Comparison of ENCODE assay signal across 16 cellular contexts in genomic region chr3:53083949-53084309, GRCh38. TPM values are rescaled to one million over a fixed set of nuclear protein-coding genes. Genes with fewer than 3 reads are reported as not detected.
A peak's percentile ranks its signal among the peaks of the same experiment; 100 is the strongest.
DNase-seq lines count a peak whose midpoint lies in the region; ATAC-seq lines count a peak whose summit lies in the region.
"Had no signal": no experiment of that assay in that cellular context is flagged by ENCODE, and none has a peak within 500 bp of the region (broad histone marks: within the 10 kb centered on the region; RNA-seq: fewer than 3 reads in every experiment).

No MANE protein-coding gene starts in this region.

- no peaks in the 10 kb centered on the region for H3K27me3 Mint-ChIP-seq in activated naive CD8-positive, alpha-beta T cell treated with anti-CD3 and anti-CD28 coated beads, Interleukin-2, amount 10 ng/mL, durations not matched to agents 7 days and 5 days
- H3K27me3 Mint-ChIP-seq in activated naive CD8-positive, alpha-beta T cell treated with anti-CD3 and anti-CD28 coated beads, Interleukin-2, amount 50 U/mL, for 24 hours: no peaks in the 10 kb centered on the region

- DNase-seq in activated naive CD8-positive, alpha-beta T cell treated with anti-CD3 and anti-CD28 coated beads, Interleukin-2, amount 10 ng/mL, durations not matched to agents 7 days and 5 days: peak; percentile 5
- DNase-seq in activated naive CD8-positive, alpha-beta T cell treated with anti-CD3 and anti-CD28 coated beads, Interleukin-2, amount 50 U/mL, for 24 hours: no peak
- DNase-seq in cerebellum (ENCODE audit: low spot score): peak; percentile 13
- DNase-seq in left lobe of liver (ENCODE audit: low spot score): peak; percentile 36
- no peak for DNase-seq in stimulated activated CD4-positive, alpha-beta T cell treated with anti-CD3 and anti-CD28 coated beads, Interleukin-2, amount 100 ng/mL, for 48 hours
- DNase-seq in LoVo (ENCODE audit: low spot score): no peak
- DNase-seq in effector memory CD4-positive, alpha-beta T cell: no peak
- DNase-seq in HCEC 1CT: no peak
- DNase-seq: activated CD4-positive, alpha-beta T cell treated with anti-CD3 and anti-CD28 coated beads for 4 hours; activated T-cell treated with anti-CD3 and anti-CD28 coated beads, Interleukin-2, amount 50 U/mL, for 1 hour; kidney glomerular epithelial cell; NCI-H526 treated with DMSO at 0.1 percent for 48 hours; RPMI8226 had no signal

- peaks cover 10% of the 10 kb centered on the region for H3K36me3 ChIP-seq in effector memory CD4-positive, alpha-beta T cell (ENCODE audit: control insufficient read depth, insufficient read depth, low read length)
- H3K36me3 ChIP-seq: adrenal gland had no signal

- POLR2A ChIA-PET in activated naive CD8-positive, alpha-beta T cell treated with anti-CD3 and anti-CD28 coated beads, Interleukin-2, amount 10 ng/mL, durations not matched to agents 7 days and 5 days (lab: Charles Lee): no interaction called here

- no peak overlapping the region for H3K4me3 Mint-ChIP-seq in activated naive CD8-positive, alpha-beta T cell treated with anti-CD3 and anti-CD28 coated beads, Interleukin-2, amount 10 ng/mL, durations not matched to agents 7 days and 5 days
- no peak overlapping the region for H3K4me3 Mint-ChIP-seq in activated naive CD8-positive, alpha-beta T cell treated with anti-CD3 and anti-CD28 coated beads, Interleukin-2, amount 50 U/mL, for 24 hours
- H3K4me3 Mint-ChIP-seq: T-helper 1 cell treated with Interleukin-12 subunit alpha and Interleukin-12 subunit beta and Interleukin-4 antibody, amounts not matched to agents 30 μg/mL and 1 μg/mL, for 36 hours had no signal

- H3K4me3 ChIP-seq in effector memory CD4-positive, alpha-beta T cell (ENCODE audit: insufficient read depth, low read depth, low read length, poor library complexity, severe bottlenecking): no peak overlapping the region
- H3K4me3 ChIP-seq: adrenal gland, tibial nerve had no signal

- H3K27ac ChIP-seq in effector memory CD4-positive, alpha-beta T cell (ENCODE audit: insufficient read depth, low read length, poor library complexity, severe bottlenecking): no peak overlapping the region
- H3K27ac ChIP-seq: adrenal gland, tibial nerve had no signal

- H3K4me1 Mint-ChIP-seq in activated naive CD8-positive, alpha-beta T cell treated with anti-CD3 and anti-CD28 coated beads, Interleukin-2, amount 10 ng/mL, durations not matched to agents 7 days and 5 days: no peaks in the 10 kb centered on the region
- H3K4me1 Mint-ChIP-seq in activated naive CD8-positive, alpha-beta T cell treated with anti-CD3 and anti-CD28 coated beads, Interleukin-2, amount 50 U/mL, for 24 hours: peaks cover 1% of the 10 kb centered on the region

- ATAC-seq in activated naive CD8-positive, alpha-beta T cell treated with anti-CD3 and anti-CD28 coated beads, Interleukin-2, amount 10 ng/mL, durations not matched to agents 7 days and 5 days (ENCODE audit: low read depth): no peak
- no peak for ATAC-seq in activated naive CD8-positive, alpha-beta T cell treated with anti-CD3 and anti-CD28 coated beads, Interleukin-2, amount 50 U/mL, for 24 hours
- ATAC-seq in left lobe of liver: no peak

- no peaks in the 10 kb centered on the region for H3K9me3 ChIP-seq in effector memory CD4-positive, alpha-beta T cell (ENCODE audit: control insufficient read depth, low read length)
- H3K9me3 ChIP-seq: adrenal gland, tibial nerve had no signal

- no peaks in the 10 kb centered on the region for H3K27me3 ChIP-seq in effector memory CD4-positive, alpha-beta T cell (replicated peaks; ENCODE audit: control insufficient read depth, insufficient read depth, low read length, poor library complexity, severe bottlenecking)
- H3K27me3 ChIP-seq: adrenal gland, tibial nerve had no signal

- H3K27ac Mint-ChIP-seq in activated naive CD8-positive, alpha-beta T cell treated with anti-CD3 and anti-CD28 coated beads, Interleukin-2, amount 10 ng/mL, durations not matched to agents 7 days and 5 days: no peak overlapping the region
- no peak overlapping the region for H3K27ac Mint-ChIP-seq in activated naive CD8-positive, alpha-beta T cell treated with anti-CD3 and anti-CD28 coated beads, Interleukin-2, amount 50 U/mL, for 24 hours
- H3K27ac Mint-ChIP-seq: T-helper 1 cell treated with Interleukin-12 subunit alpha and Interleukin-12 subunit beta and Interleukin-4 antibody, amounts not matched to agents 30 μg/mL and 1 μg/mL, for 36 hours had no signal

- no peaks in the 10 kb centered on the region for H3K4me1 ChIP-seq in effector memory CD4-positive, alpha-beta T cell (ENCODE audit: control insufficient read depth, insufficient read depth, low read length, poor library complexity, severe bottlenecking)
- H3K4me1 ChIP-seq: adrenal gland had no signal

- H3K36me3 Mint-ChIP-seq in activated naive CD8-positive, alpha-beta T cell treated with anti-CD3 and anti-CD28 coated beads, Interleukin-2, amount 10 ng/mL, durations not matched to agents 7 days and 5 days: no peaks in the 10 kb centered on the region
- H3K36me3 Mint-ChIP-seq in activated naive CD8-positive, alpha-beta T cell treated with anti-CD3 and anti-CD28 coated beads, Interleukin-2, amount 50 U/mL, for 24 hours (ENCODE audit: low read depth): peaks cover 2% of the 10 kb centered on the region

- no peaks in the 10 kb centered on the region for H3K9me3 Mint-ChIP-seq in activated naive CD8-positive, alpha-beta T cell treated with anti-CD3 and anti-CD28 coated beads, Interleukin-2, amount 10 ng/mL, durations not matched to agents 7 days and 5 days
- H3K9me3 Mint-ChIP-seq in activated naive CD8-positive, alpha-beta T cell treated with anti-CD3 and anti-CD28 coated beads, Interleukin-2, amount 50 U/mL, for 24 hours: no peaks in the 10 kb centered on the region
- H3K9me3 Mint-ChIP-seq: T-helper 1 cell treated with Interleukin-12 subunit alpha and Interleukin-12 subunit beta and Interleukin-4 antibody, amounts not matched to agents 30 μg/mL and 1 μg/mL, for 36 hours had no signal

RNA-seq across cellular contexts. Expression of gene SFMBT1, which starts 38.1 kb away (rescaled TPM):
- 10 to 100 TPM; 29.5 to 30.8 TPM for total RNA-seq in activated naive CD8-positive, alpha-beta T cell treated with anti-CD3 and anti-CD28 coated beads, Interleukin-2, amount 10 ng/mL, durations not matched to agents 7 days and 5 days
- total RNA-seq in cerebellum: 26.3 TPM
- 14.0 TPM for total RNA-seq in left lobe of liver

RNA-seq across cellular contexts. Expression of gene RFT1, which starts 46.3 kb away (rescaled TPM):
- total RNA-seq in activated naive CD8-positive, alpha-beta T cell treated with anti-CD3 and anti-CD28 coated beads, Interleukin-2, amount 10 ng/mL, durations not matched to agents 7 days and 5 days: 10 to 100 TPM; 27.9 to 32.2 TPM
- total RNA-seq in cerebellum (12.1 TPM), left lobe of liver (11.8 TPM)

Comparison
In these comparisons a context has a peak if more than half of its experiments do, and no peak if none do; other contexts are left out.
1. DNase-seq: peak in activated naive CD8-positive, alpha-beta T cell treated with anti-CD3 and anti-CD28 coated beads, Interleukin-2, amount 10 ng/mL, durations not matched to agents 7 days and 5 days (single experiment), cerebellum (single experiment) and left lobe of liver (single experiment); none in activated naive CD8-positive, alpha-beta T cell treated with anti-CD3 and anti-CD28 coated beads, Interleukin-2, amount 50 U/mL, for 24 hours (single experiment), stimulated activated CD4-positive, alpha-beta T cell treated with anti-CD3 and anti-CD28 coated beads, Interleukin-2, amount 100 ng/mL, for 48 hours (0 of 2), LoVo (single experiment), effector memory CD4-positive, alpha-beta T cell (0 of 3) and HCEC 1CT (single experiment).